ENCODE assay signal across 2 cellular contexts in the genomic region with DNA sequence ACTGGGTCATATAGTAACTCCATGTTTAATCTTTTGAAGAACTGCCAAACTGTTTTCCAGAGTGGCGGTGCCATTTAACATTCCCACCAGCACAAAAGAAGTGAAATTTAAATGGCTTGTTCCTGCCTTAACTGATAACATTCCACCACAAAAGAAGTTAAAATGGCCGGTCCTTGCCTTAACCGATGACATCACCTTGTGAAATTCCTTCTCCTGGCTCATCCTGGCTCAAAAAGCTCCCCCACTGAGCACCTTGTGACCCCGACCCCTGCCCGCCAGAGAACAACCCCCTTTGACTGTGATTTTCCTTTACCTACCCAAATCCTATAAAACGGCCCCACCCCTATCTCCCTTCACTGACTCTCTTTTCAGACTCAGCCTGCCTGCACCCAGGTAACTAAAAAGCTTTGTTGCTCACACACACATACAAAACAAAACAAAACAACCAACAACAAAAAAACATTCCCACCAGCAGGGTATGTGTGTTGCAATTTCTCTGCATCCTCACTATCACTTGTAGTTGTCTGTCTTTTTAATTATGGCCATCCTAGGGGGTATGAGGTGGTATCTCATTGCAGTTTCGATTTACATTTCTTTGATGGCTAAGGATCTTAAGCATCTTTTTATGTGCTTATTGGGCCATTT.
TF ChIP-seq lines count a peak whose summit lies in the region.

No MANE protein-coding gene starts in this region.

TF ChIP-seq in HepG2, 621 proteins besides CTCF, POLR2A, EP300 and RAD21:
- TF ChIP-seq, protein P1, sequence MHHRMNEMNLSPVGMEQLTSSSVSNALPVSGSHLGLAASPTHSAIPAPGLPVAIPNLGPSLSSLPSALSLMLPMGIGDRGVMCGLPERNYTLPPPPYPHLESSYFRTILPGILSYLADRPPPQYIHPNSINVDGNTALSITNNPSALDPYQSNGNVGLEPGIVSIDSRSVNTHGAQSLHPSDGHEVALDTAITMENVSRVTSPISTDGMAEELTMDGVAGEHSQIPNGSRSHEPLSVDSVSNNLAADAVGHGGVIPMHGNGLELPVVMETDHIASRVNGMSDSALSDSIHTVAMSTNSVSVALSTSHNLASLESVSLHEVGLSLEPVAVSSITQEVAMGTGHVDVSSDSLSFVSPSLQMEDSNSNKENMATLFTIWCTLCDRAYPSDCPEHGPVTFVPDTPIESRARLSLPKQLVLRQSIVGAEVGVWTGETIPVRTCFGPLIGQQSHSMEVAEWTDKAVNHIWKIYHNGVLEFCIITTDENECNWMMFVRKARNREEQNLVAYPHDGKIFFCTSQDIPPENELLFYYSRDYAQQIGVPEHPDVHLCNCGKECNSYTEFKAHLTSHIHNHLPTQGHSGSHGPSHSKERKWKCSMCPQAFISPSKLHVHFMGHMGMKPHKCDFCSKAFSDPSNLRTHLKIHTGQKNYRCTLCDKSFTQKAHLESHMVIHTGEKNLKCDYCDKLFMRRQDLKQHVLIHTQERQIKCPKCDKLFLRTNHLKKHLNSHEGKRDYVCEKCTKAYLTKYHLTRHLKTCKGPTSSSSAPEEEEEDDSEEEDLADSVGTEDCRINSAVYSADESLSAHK (CRISPR knock-in tag; IDR thresholded peaks at IDR 0.05; ENCODE audit: borderline replicate concordance), result no peak
- peak; percentile 68 for TF ChIP-seq ATF7 (IDR thresholded peaks at IDR 0.05)
- TF ChIP-seq ATF7 (CRISPR knock-in tag; IDR thresholded peaks at IDR 0.05), result no peak

TF ChIP-seq in K562, 482 proteins besides CTCF, POLR2A, EP300 and RAD21:
- TF ChIP-seq, protein P2, sequence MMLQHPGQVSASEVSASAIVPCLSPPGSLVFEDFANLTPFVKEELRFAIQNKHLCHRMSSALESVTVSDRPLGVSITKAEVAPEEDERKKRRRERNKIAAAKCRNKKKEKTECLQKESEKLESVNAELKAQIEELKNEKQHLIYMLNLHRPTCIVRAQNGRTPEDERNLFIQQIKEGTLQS (IDR thresholded peaks at IDR 0.05), result peak; percentile 22; the same call in 1 of the 2 replicates
- TF ChIP-seq, protein P2 (CRISPR knock-in tag; conservative IDR thresholded peaks at IDR 0.05), result no peak
- TF ChIP-seq, protein P3, sequence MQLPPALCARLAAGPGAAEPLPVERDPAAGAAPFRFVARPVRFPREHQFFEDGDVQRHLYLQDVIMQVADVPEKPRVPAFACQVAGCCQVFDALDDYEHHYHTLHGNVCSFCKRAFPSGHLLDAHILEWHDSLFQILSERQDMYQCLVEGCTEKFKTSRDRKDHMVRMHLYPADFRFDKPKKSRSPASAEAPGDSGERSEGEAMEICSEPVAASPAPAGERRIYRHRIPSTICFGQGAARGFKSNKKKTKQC (CRISPR knock-in tag; IDR thresholded peaks at IDR 0.05), result no peak
- TF ChIP-seq ZNF316 (IDR thresholded peaks at IDR 0.05), result no peak
